ENCODE assay signal across 6 cellular contexts in the genomic region with DNA sequence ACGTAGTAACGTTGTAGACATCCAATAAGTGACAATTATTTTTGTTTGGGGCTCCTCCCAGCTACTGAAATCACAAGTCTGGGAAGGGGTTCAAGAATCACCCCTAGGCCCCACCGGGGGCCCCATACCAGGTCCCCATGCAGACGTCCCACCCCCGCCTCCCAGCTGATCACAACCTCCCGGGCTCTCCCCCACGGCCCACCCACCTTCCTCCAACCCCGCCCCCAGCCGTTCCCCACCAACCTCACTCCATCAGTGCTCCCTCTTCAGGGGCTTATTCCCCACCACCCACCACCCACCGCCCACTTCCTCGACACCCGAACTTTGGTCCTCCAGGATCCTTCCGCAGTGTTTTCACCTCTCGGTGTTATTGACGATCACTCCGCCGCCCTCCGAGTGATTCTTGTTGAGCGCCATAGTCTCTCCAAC. TPM values are rescaled to one million over a fixed set of nuclear protein-coding genes. Genes with fewer than 3 reads are reported as not detected.
DNase-seq lines count a peak whose midpoint lies in the region; ATAC-seq and TF ChIP-seq lines count a peak whose summit lies in the region.

No MANE protein-coding gene starts in this region.

- peak overlapping the region; percentile 65 to 99 (median 81) for H3K27ac ChIP-seq in BLaER1 treated with 17β-estradiol and CSF1 and Interleukin-3, amounts not matched to agents 10 nM and 100 nM
- H3K27ac ChIP-seq in SK-N-MC = no peak overlapping the region
- peak overlapping the region; percentile 87 to 96 for H3K27ac ChIP-seq in liver (ENCODE audit: low read depth in 1 of 2, low read length in 2 of 2)

- TF ChIP-seq RAD21 in liver (IDR thresholded peaks at IDR 0.05) = no peak

- H3K27me3 ChIP-seq in BLaER1 treated with 17β-estradiol and CSF1 and Interleukin-3, amounts not matched to agents 10 nM and 100 nM = no peaks in the 10 kb centered on the region
- H3K27me3 ChIP-seq in liver (ENCODE audit: control insufficient read depth in 4 of 4, insufficient read depth in 4 of 4, low read length in 3 of 4) = no peaks in the 10 kb centered on the region

- peaks cover 0 to 41% (median 5%) of the 10 kb centered on the region in 11 experiments; a peak in 8 of 22 replicates for H4K20me1 ChIP-seq in BLaER1 treated with 17β-estradiol and CSF1 and Interleukin-3, amounts not matched to agents 10 nM and 100 nM

- peak overlapping the region; percentile 79 to 98 (median 94) for H3K4me2 ChIP-seq in BLaER1 treated with 17β-estradiol and CSF1 and Interleukin-3, amounts not matched to agents 10 nM and 100 nM

- no peaks in the 10 kb centered on the region for H3K9me3 ChIP-seq in BLaER1 treated with 17β-estradiol and CSF1 and Interleukin-3, amounts not matched to agents 10 nM and 100 nM (replicated peaks in 1 of 11)
- H3K9me3 ChIP-seq in SK-N-MC (ENCODE audit: low read depth, low read length) = no peaks in the 10 kb centered on the region
- no peaks in the 10 kb centered on the region for H3K9me3 ChIP-seq in liver (ENCODE audit: control insufficient read depth in 4 of 4, low read length in 3 of 4)

- H3K36me3 ChIP-seq in BLaER1 treated with 17β-estradiol and CSF1 and Interleukin-3, amounts not matched to agents 10 nM and 100 nM = peaks cover 16 to 33% (median 21%) of the 10 kb centered on the region in 11 experiments
- H3K36me3 ChIP-seq in SK-N-MC (ENCODE audit: insufficient read depth, low read length) (peaks cover 9% of the 10 kb centered on the region; the same call in 1 of the 2 replicates), liver (ENCODE audit: control insufficient read depth in 4 of 4, insufficient read depth in 3 of 4, low read depth in 1 of 4, low read length in 3 of 4) (peaks cover 0 to 11% (median 3%) of the 10 kb centered on the region in 4 donors)

- TF ChIP-seq CTCF in liver (IDR thresholded peaks at IDR 0.05; ENCODE audit: low read depth, low read length, missing input control) = no peak

- ATAC-seq in GM21423 (IDR thresholded peaks at IDR 0.05; ENCODE audit: unreplicated experiment) = no peak

- peak overlapping the region; percentile 78 to 96 (median 89) for H3K4me3 ChIP-seq in BLaER1 treated with 17β-estradiol and CSF1 and Interleukin-3, amounts not matched to agents 10 nM and 100 nM
- H3K4me3 ChIP-seq in SK-N-MC (peak overlapping the region; percentile 91), liver (ENCODE audit: low read depth in 1 of 3, low read length in 3 of 3) (peak overlapping the region; percentile 81 to 87 (median 83))

- under 1% methylated on average over 19 of the region's 19 CpGs for WGBS in liver

- DNase-seq in SK-N-MC (ENCODE audit: low read depth, low spot score) = no peak
- no peak for DNase-seq in SHP77 (lab: John Stamatoyannopoulos, UW)
- DNase-seq in islet precursor cell = no peak

- H3K4me1 ChIP-seq in BLaER1 treated with 17β-estradiol and CSF1 and Interleukin-3, amounts not matched to agents 10 nM and 100 nM = peaks cover 42 to 57% (median 48%) of the 10 kb centered on the region in 10 experiments
- H3K4me1 ChIP-seq in liver (ENCODE audit: control insufficient read depth in 4 of 4, insufficient read depth in 4 of 4, low read length in 3 of 4) = peaks cover 2 to 37% (median 28%) of the 10 kb centered on the region in 4 donors

- H3K9ac ChIP-seq in BLaER1 treated with 17β-estradiol and CSF1 and Interleukin-3, amounts not matched to agents 10 nM and 100 nM = peak overlapping the region; percentile 79 to 99 (median 97)
- H3K9ac ChIP-seq in SK-N-MC (ENCODE audit: insufficient read length) = peak overlapping the region; percentile 74
- peak overlapping the region; percentile 93 to 100 for H3K9ac ChIP-seq in liver (ENCODE audit: low read depth in 1 of 2, low read length in 2 of 2)

TF ChIP-seq in liver, 16 proteins besides CTCF, POLR2A, EP300 and RAD21:
- no peak for TF ChIP-seq JUND (IDR thresholded peaks at IDR 0.05)
- no peak for TF ChIP-seq TAF1 (conservative IDR thresholded peaks at IDR 0.05)
- TF ChIP-seq, protein P1, sequence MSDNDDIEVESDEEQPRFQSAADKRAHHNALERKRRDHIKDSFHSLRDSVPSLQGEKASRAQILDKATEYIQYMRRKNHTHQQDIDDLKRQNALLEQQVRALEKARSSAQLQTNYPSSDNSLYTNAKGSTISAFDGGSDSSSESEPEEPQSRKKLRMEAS (IDR thresholded peaks at IDR 0.05) = no peak
- TF ChIP-seq, protein P2, sequence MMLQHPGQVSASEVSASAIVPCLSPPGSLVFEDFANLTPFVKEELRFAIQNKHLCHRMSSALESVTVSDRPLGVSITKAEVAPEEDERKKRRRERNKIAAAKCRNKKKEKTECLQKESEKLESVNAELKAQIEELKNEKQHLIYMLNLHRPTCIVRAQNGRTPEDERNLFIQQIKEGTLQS (IDR thresholded peaks at IDR 0.05) = no peak
- no peak for TF ChIP-seq YY1 (IDR thresholded peaks at IDR 0.05)
- TF ChIP-seq EGR1 (IDR thresholded peaks at IDR 0.05; ENCODE audit: low read depth in 2 of 2) = no peak
- no peak for TF ChIP-seq HNF4A (conservative IDR thresholded peaks at IDR 0.05)
- no peak for TF ChIP-seq FOXA1 (IDR thresholded peaks at IDR 0.05)
- no peak for TF ChIP-seq NR2F2 (IDR thresholded peaks at IDR 0.05)
- TF ChIP-seq SP1 (IDR thresholded peaks at IDR 0.05) = no peak

RNA-seq across cellular contexts. Expression of a gene that starts 0.2 kb away (rescaled TPM):
- 10 to 100 TPM; 29.0 to 32.5 TPM for total RNA-seq in liver
- 10 to 100 TPM; 70.7 to 99.4 TPM for polyA plus RNA-seq in liver

RNA-seq across cellular contexts. Expression of a gene that starts 10.7 kb away (rescaled TPM):
- 10 to 100 TPM; 10.3 to 22.9 TPM for total RNA-seq in liver
- polyA plus RNA-seq in liver = 1 to 10 TPM; 2.1 to 4.9 TPM

RNA-seq across cellular contexts. Expression of a gene that starts 23.5 kb away (rescaled TPM):
- total RNA-seq in liver = 10 to 100 TPM in 1 of 2 donors, 1 to 10 TPM in 1; 6.9 to 15.4 TPM
- polyA plus RNA-seq in liver = 10 to 100 TPM; 12.2 to 18.5 TPM

RNA-seq across cellular contexts. Expression of a gene that starts 41.9 kb away (rescaled TPM):
- 1 to 10 TPM; 7.7 to 8.6 TPM for total RNA-seq in liver
- 1 to 10 TPM; 1.5 to 5.3 TPM for polyA plus RNA-seq in liver

RNA-seq across cellular contexts. Expression of a gene that starts 49.8 kb away (rescaled TPM):
- total RNA-seq in liver = 10 to 100 TPM; 23.0 to 43.9 TPM
- polyA plus RNA-seq in liver = 10 to 100 TPM; 57.1 to 63.9 TPM
